In genomic region chr3:129560931-129561594, GRCh38 we compare ENCODE assay signal across 8 cellular contexts. TPM values are rescaled to one million over a fixed set of nuclear protein-coding genes. Genes with fewer than 3 reads are reported as not detected.
DNase-seq lines count a peak whose midpoint lies in the region; ATAC-seq, FAIRE-seq and TF ChIP-seq lines count a peak whose summit lies in the region.

No MANE protein-coding gene starts in this region.

- no peaks in the 10 kb centered on the region for H3K27me3 Mint-ChIP-seq in central memory CD8-positive, alpha-beta T cell
- peaks cover 0 to 2% of the 10 kb centered on the region in 2 donors for H3K27me3 Mint-ChIP-seq in T-cell

- POLR2A ChIA-PET in HepG2 (lab: Yijun Ruan, JAX) (no interaction called here), T-cell (lab: Charles Lee) (interaction anchor here in 1 of 2 donors (0.6 to 0.8 kb wide), 2 partner anchors 15 to 48 kb away, joined by 3 to 4 read pairs; no protein-coding TSS in a partner anchor)

- CTCF ChIA-PET in HepG2 (lab: Yijun Ruan, JAX; ENCODE audit: low intra/inter-chr PET ratio, low total read pairs) = no interaction called here
- CTCF ChIA-PET in T-cell (lab: Charles Lee) = no interaction called here

- no peaks in the 10 kb centered on the region for H3K9me3 ChIP-seq in HepG2 (ENCODE audit: low read length)
- H3K9me3 ChIP-seq in stomach = no peaks in the 10 kb centered on the region
- no peaks in the 10 kb centered on the region for H3K9me3 ChIP-seq in small intestine (ENCODE audit: control insufficient read depth, low read depth)

- peaks cover 11% of the 10 kb centered on the region for H3K36me3 Mint-ChIP-seq in central memory CD8-positive, alpha-beta T cell (ENCODE audit: insufficient read depth)
- peaks cover 4% of the 10 kb centered on the region for H3K36me3 Mint-ChIP-seq in T-cell

- TF ChIP-seq CTCF in HepG2 (CRISPR knock-in tag; IDR thresholded peaks at IDR 0.05) (no peak), stomach (IDR thresholded peaks at IDR 0.05) (no peak)

- H3K4me2 ChIP-seq in HepG2 (ENCODE audit: low read depth, low read length) = no peak overlapping the region

- H3K36me3 ChIP-seq in HepG2 (replicated peaks in 1 of 2; ENCODE audit: control insufficient read depth in 1 of 2, insufficient read depth in 2 of 2, low read length in 2 of 2) = peaks cover 7 to 23% of the 10 kb centered on the region in 2 experiments; a peak in 4 of 5 replicates
- peaks cover 32 to 95% (median 78%) of the 10 kb centered on the region in 4 donors for H3K36me3 ChIP-seq in stomach
- no peaks in the 10 kb centered on the region for H3K36me3 ChIP-seq in small intestine (ENCODE audit: control insufficient read depth in 2 of 2, insufficient read depth in 2 of 2, low read length in 2 of 2)

- H3K9me3 Mint-ChIP-seq in central memory CD8-positive, alpha-beta T cell = no peaks in the 10 kb centered on the region
- no peaks in the 10 kb centered on the region for H3K9me3 Mint-ChIP-seq in T-cell

- no peak for FAIRE-seq in HepG2 (lab: Jason Lieb, UNC)
- no peak for FAIRE-seq in small intestine (lab: Jason Lieb, UNC)

- H4K20me1 ChIP-seq in HepG2 (ENCODE audit: insufficient read depth, low read length) = no peaks in the 10 kb centered on the region

- DNase-seq in HS-27A (ENCODE audit: low read depth) (peak; percentile 12), HepG2 (ENCODE audit: low spot score) (no peak), stomach (peak; percentile 35), small intestine (no peak), DMS114 treated with DMSO at 0.1 percent for 48 hours (lab: John Stamatoyannopoulos, UW; ENCODE audit: unreplicated experiment) (no peak), T-cell (no peak)
- no peak for DNase-seq in central memory CD8-positive, alpha-beta T cell (ENCODE audit: low spot score in 2 of 2)

- H3K4me1 Mint-ChIP-seq in central memory CD8-positive, alpha-beta T cell = peaks cover 19% of the 10 kb centered on the region
- peaks cover 6 to 15% (median 7%) of the 10 kb centered on the region in 3 donors for H3K4me1 Mint-ChIP-seq in T-cell

- H3K27ac Mint-ChIP-seq in central memory CD8-positive, alpha-beta T cell (ENCODE audit: low read depth) = peak overlapping the region; percentile 67
- peak overlapping the region in 1 of 2 donors; percentile 1 for H3K27ac Mint-ChIP-seq in T-cell

- WGBS in HepG2 (ENCODE audit: low lambda C conversion rate) = 96% methylated on average over 9 of the region's 17 CpGs
- 38 to 59% (median 47%) methylated on average over 13 to 17 of the region's 17 CpGs for WGBS in stomach, 5 donors
- WGBS in small intestine, 3 donors = 40 to 52% (median 49%) methylated on average over 14 to 17 of the region's 17 CpGs

- no peak for TF ChIP-seq EP300 in HepG2 (IDR thresholded peaks at IDR 0.05; ENCODE audit: low read depth in 2 of 2, low read length in 2 of 2)
- TF ChIP-seq EP300 in HepG2 (CRISPR knock-in tag; IDR thresholded peaks at IDR 0.05; ENCODE audit: borderline replicate concordance) = no peak
- TF ChIP-seq EP300 in stomach (IDR thresholded peaks at IDR 0.05) = no peak

- H3K4me1 ChIP-seq in HepG2 (ENCODE audit: insufficient read depth, low read length) = peaks cover 34% of the 10 kb centered on the region
- H3K4me1 ChIP-seq in stomach = peaks cover 37 to 85% (median 53%) of the 10 kb centered on the region in 4 donors
- H3K4me1 ChIP-seq in small intestine (ENCODE audit: control insufficient read depth in 2 of 2, insufficient read depth in 1 of 2, low read depth in 1 of 2, low read length in 1 of 2) = no peaks in the 10 kb centered on the region

- no peak for TF ChIP-seq RAD21 in HepG2 (CRISPR knock-in tag; IDR thresholded peaks at IDR 0.05)

- H3K27me3 ChIP-seq in HepG2 (ENCODE audit: control insufficient read depth in 1 of 2, insufficient read depth in 2 of 2, low read length in 2 of 2) = no peaks in the 10 kb centered on the region; a peak in 1 of 5 replicates
- H3K27me3 ChIP-seq in stomach = no peaks in the 10 kb centered on the region
- no peaks in the 10 kb centered on the region for H3K27me3 ChIP-seq in small intestine (ENCODE audit: control insufficient read depth in 2 of 2, insufficient read depth in 2 of 2, low read length in 2 of 2)

- H3K4me3 Mint-ChIP-seq in central memory CD8-positive, alpha-beta T cell = no peak overlapping the region
- H3K4me3 Mint-ChIP-seq in T-cell = no peak overlapping the region

- H3K4me3 ChIP-seq in HepG2 (replicated peaks in 1 of 3; ENCODE audit: insufficient read depth in 1 of 3, low read depth in 2 of 3, low read length in 3 of 3) (no peak overlapping the region), stomach (no peak overlapping the region), small intestine (ENCODE audit: low read depth in 1 of 2, low read length in 2 of 2) (no peak overlapping the region)

- H3K27ac ChIP-seq in HepG2 (ENCODE audit: extremely low read length, insufficient read depth, low read length) (no peak overlapping the region), stomach (peak overlapping the region; percentile 37 to 87 (median 83)), small intestine (ENCODE audit: low read depth in 1 of 2, low read length in 1 of 2) (peak overlapping the region in 1 of 2 donors; percentile 36)

- H3K9ac ChIP-seq in HepG2 (ENCODE audit: insufficient read depth, low read depth, low read length) = no peak overlapping the region

- TF ChIP-seq POLR2A in HepG2 (IDR thresholded peaks at IDR 0.05; ENCODE audit: insufficient read depth in 1 of 2, low read depth in 2 of 2, low read length in 2 of 2) (no peak), stomach (IDR thresholded peaks at IDR 0.05) (no peak)

- H3K79me2 ChIP-seq in HepG2 (ENCODE audit: insufficient read depth, low read length) = no peaks in the 10 kb centered on the region

- no peak for ATAC-seq in central memory CD8-positive, alpha-beta T cell (replicated peaks; ENCODE audit: extremely low read depth, poor library complexity, severe bottlenecking)
- ATAC-seq in HepG2 (no peak), T-cell (replicated peaks in 1 of 4) (no peak), GM21528 (IDR thresholded peaks at IDR 0.05; ENCODE audit: low FRiP score, unreplicated experiment) (no peak)

- intact Hi-C loops in HepG2 (cut with micrococcal nuclease; ENCODE audit: unreplicated experiment) (no loop called here), stomach (cut with DNase I; ENCODE audit: low total_unique reads) (no loop called here)

- no TSS peak for BruUV-seq in HepG2 (replicated peaks; lab: Mats Ljungman, UMichigan)

- in situ Hi-C loops in HepG2 (cut with HindIII; ENCODE audit: extremely low pct_ligation_motif_present, low pct_unique_long_range_greater_than_20kb) = no loop called here

- H2AFZ ChIP-seq in HepG2 (ENCODE audit: low read length) = no peak overlapping the region

RNA-seq across cellular contexts. Expression of gene H1-8, which starts 18.1 kb away (rescaled TPM):
- total RNA-seq in HepG2 (2016; rRNA removed; fragmentation: Illumina TruSeq; extraction: Trizol) (not detected in 2 replicates), stomach (not detected), T-cell (not detected)
- total RNA-seq in HepG2 (2016; cell fraction: cytosol; rRNA removed; fragmentation: Illumina TruSeq; extraction: Trizol; ENCODE audit: low read depth) = not detected in 2 replicates
- total RNA-seq in HepG2 (2016; cell fraction: insoluble cytoplasmic fraction; rRNA removed; fragmentation: Illumina TruSeq; extraction: Trizol) = not detected in 2 replicates
- total RNA-seq in HepG2 (2016; cell fraction: membrane; rRNA removed; fragmentation: Illumina TruSeq; extraction: Trizol) = not detected in 2 replicates
- not detected in 2 replicates for total RNA-seq in HepG2 (2016; cell fraction: nucleus; rRNA removed; fragmentation: Illumina TruSeq; extraction: Trizol)
- polyA plus RNA-seq in HepG2 (2011; rRNA removed) (0.08 TPM in 1 of 2 replicates, not detected in the other), stomach (not detected), small intestine (not detected)
- 0.09 and 0.12 TPM in 2 replicates for polyA plus RNA-seq in HepG2 (2011; cell fraction: cytosol; rRNA removed)
- polyA plus RNA-seq in HepG2 (2011; cell fraction: nucleus; rRNA removed) = not detected in 2 replicates
- not detected in 2 replicates for polyA plus RNA-seq in HepG2 (2012)
- polyA plus RNA-seq in HepG2 (2016; cell fraction: cytosol; fragmentation: Illumina TruSeq; extraction: Trizol; ENCODE audit: low read depth) = not detected in 2 replicates
- not detected in 2 replicates for polyA plus RNA-seq in HepG2 (2016; cell fraction: insoluble cytoplasmic fraction; fragmentation: Illumina TruSeq; extraction: Trizol; ENCODE audit: low read depth)
- polyA plus RNA-seq in HepG2 (2016; cell fraction: membrane; fragmentation: Illumina TruSeq; extraction: Trizol; ENCODE audit: low read depth) = not detected in 2 replicates
- not detected in 2 replicates for polyA plus RNA-seq in HepG2 (2016; cell fraction: nucleus; fragmentation: Illumina TruSeq; extraction: Trizol; ENCODE audit: insufficient read depth, low read depth)
- not detected in 2 replicates for polyA minus RNA-seq in HepG2 (2011; rRNA and poly(A)+ RNA removed; ENCODE audit: low replicate concordance)
- not detected in 2 replicates for polyA minus RNA-seq in HepG2 (2011; cell fraction: cytosol; rRNA and poly(A)+ RNA removed)
- not detected in 2 replicates for polyA minus RNA-seq in HepG2 (2011; cell fraction: nucleus; rRNA and poly(A)+ RNA removed)

RNA-seq across cellular contexts. Expression of gene RHO, which starts 32.6 kb away (rescaled TPM):
- not detected in 2 replicates for total RNA-seq in HepG2 (2016; rRNA removed; fragmentation: Illumina TruSeq; extraction: Trizol)
- not detected in 2 replicates for total RNA-seq in HepG2 (2016; cell fraction: cytosol; rRNA removed; fragmentation: Illumina TruSeq; extraction: Trizol; ENCODE audit: low read depth)
- not detected in 2 replicates for total RNA-seq in HepG2 (2016; cell fraction: insoluble cytoplasmic fraction; rRNA removed; fragmentation: Illumina TruSeq; extraction: Trizol)
- not detected in 2 replicates for total RNA-seq in HepG2 (2016; cell fraction: membrane; rRNA removed; fragmentation: Illumina TruSeq; extraction: Trizol)
- total RNA-seq in HepG2 (2016; cell fraction: nucleus; rRNA removed; fragmentation: Illumina TruSeq; extraction: Trizol) = not detected in 2 replicates
- polyA plus RNA-seq in HepG2 (2011; rRNA removed) = not detected in 2 replicates
- polyA plus RNA-seq in HepG2 (2011; cell fraction: cytosol; rRNA removed) = not detected in 2 replicates
- 0.05 TPM in 1 of 2 replicates, not detected in the other for polyA plus RNA-seq in HepG2 (2011; cell fraction: nucleus; rRNA removed)
- polyA plus RNA-seq in HepG2 (2012) = not detected in 2 replicates
- polyA plus RNA-seq in HepG2 (2016; cell fraction: cytosol; fragmentation: Illumina TruSeq; extraction: Trizol; ENCODE audit: low read depth) = not detected in 2 replicates
- polyA plus RNA-seq in HepG2 (2016; cell fraction: insoluble cytoplasmic fraction; fragmentation: Illumina TruSeq; extraction: Trizol; ENCODE audit: low read depth) = not detected in 2 replicates
- polyA plus RNA-seq in HepG2 (2016; cell fraction: membrane; fragmentation: Illumina TruSeq; extraction: Trizol; ENCODE audit: low read depth) = not detected in 2 replicates
- polyA plus RNA-seq in HepG2 (2016; cell fraction: nucleus; fragmentation: Illumina TruSeq; extraction: Trizol; ENCODE audit: insufficient read depth, low read depth) = not detected in 2 replicates
- not detected in 2 replicates for polyA minus RNA-seq in HepG2 (2011; rRNA and poly(A)+ RNA removed; ENCODE audit: low replicate concordance)
- polyA minus RNA-seq in HepG2 (2011; cell fraction: cytosol; rRNA and poly(A)+ RNA removed) = not detected in 2 replicates
- not detected in 2 replicates for polyA minus RNA-seq in HepG2 (2011; cell fraction: nucleus; rRNA and poly(A)+ RNA removed)
- total RNA-seq in stomach = not detected
- polyA plus RNA-seq in stomach = not detected
- polyA plus RNA-seq in small intestine = not detected
- under 1 TPM in 2 of 5 donors, not detected in 3; 0.09 to 0.10 TPM for total RNA-seq in T-cell

RNA-seq across cellular contexts. Expression of gene PLXND1, which starts 45.4 kb away (rescaled TPM):
- total RNA-seq in HepG2 (2016; rRNA removed; fragmentation: Illumina TruSeq; extraction: Trizol) = 15.9 and 25.3 TPM in 2 replicates
- total RNA-seq in HepG2 (2016; cell fraction: cytosol; rRNA removed; fragmentation: Illumina TruSeq; extraction: Trizol; ENCODE audit: low read depth) = 6.6 and 10.2 TPM in 2 replicates
- 17.4 and 18.7 TPM in 2 replicates for total RNA-seq in HepG2 (2016; cell fraction: insoluble cytoplasmic fraction; rRNA removed; fragmentation: Illumina TruSeq; extraction: Trizol)
- total RNA-seq in HepG2 (2016; cell fraction: membrane; rRNA removed; fragmentation: Illumina TruSeq; extraction: Trizol) = 20.1 and 23.5 TPM in 2 replicates
- 31.2 and 42.9 TPM in 2 replicates for total RNA-seq in HepG2 (2016; cell fraction: nucleus; rRNA removed; fragmentation: Illumina TruSeq; extraction: Trizol)
- 42.0 and 51.9 TPM in 2 replicates for polyA plus RNA-seq in HepG2 (2011; rRNA removed)
- 32.8 and 38.1 TPM in 2 replicates for polyA plus RNA-seq in HepG2 (2011; cell fraction: cytosol; rRNA removed)
- 227 and 266 TPM in 2 replicates for polyA plus RNA-seq in HepG2 (2011; cell fraction: nucleus; rRNA removed)
- polyA plus RNA-seq in HepG2 (2012) = 48.7 and 95.9 TPM in 2 replicates
- polyA plus RNA-seq in HepG2 (2016; cell fraction: cytosol; fragmentation: Illumina TruSeq; extraction: Trizol; ENCODE audit: low read depth) = 4.4 and 4.6 TPM in 2 replicates
- polyA plus RNA-seq in HepG2 (2016; cell fraction: insoluble cytoplasmic fraction; fragmentation: Illumina TruSeq; extraction: Trizol; ENCODE audit: low read depth) = 20.5 and 26.7 TPM in 2 replicates
- 14.3 and 14.5 TPM in 2 replicates for polyA plus RNA-seq in HepG2 (2016; cell fraction: membrane; fragmentation: Illumina TruSeq; extraction: Trizol; ENCODE audit: low read depth)
- 87.9 and 89.2 TPM in 2 replicates for polyA plus RNA-seq in HepG2 (2016; cell fraction: nucleus; fragmentation: Illumina TruSeq; extraction: Trizol; ENCODE audit: insufficient read depth, low read depth)
- 25.6 and 59.9 TPM in 2 replicates for polyA minus RNA-seq in HepG2 (2011; rRNA and poly(A)+ RNA removed; ENCODE audit: low replicate concordance)
- 30.9 and 54.1 TPM in 2 replicates for polyA minus RNA-seq in HepG2 (2011; cell fraction: cytosol; rRNA and poly(A)+ RNA removed)
- polyA minus RNA-seq in HepG2 (2011; cell fraction: nucleus; rRNA and poly(A)+ RNA removed) = 61.7 and 71.7 TPM in 2 replicates
- total RNA-seq in stomach = 100 to 1,000 TPM in 2 of 5 donors, 10 to 100 TPM in 3; 53.1 to 251 (median 65.2) TPM
- polyA plus RNA-seq in stomach = 10 to 100 TPM; 22.6 to 44.7 (median 32.0) TPM
- 10 to 100 TPM in 1 of 3 donors, 1 to 10 TPM in 2; 3.4 to 54.7 (median 7.0) TPM for polyA plus RNA-seq in small intestine
- total RNA-seq in T-cell = 10 to 100 TPM; 13.6 to 53.3 (median 44.9) TPM

Comparison
In these comparisons a context has a peak if more than half of its experiments do, and no peak if none do; other contexts are left out.
1. DNase-seq: peak in HS-27A (single experiment) and stomach (single experiment); none in central memory CD8-positive, alpha-beta T cell (0 of 2), HepG2 (single experiment), small intestine (single experiment), DMS114 treated with DMSO at 0.1 percent for 48 hours (single experiment) and T-cell (0 of 34).